ENCODE assay signal across 7 cellular contexts in the genomic region with DNA sequence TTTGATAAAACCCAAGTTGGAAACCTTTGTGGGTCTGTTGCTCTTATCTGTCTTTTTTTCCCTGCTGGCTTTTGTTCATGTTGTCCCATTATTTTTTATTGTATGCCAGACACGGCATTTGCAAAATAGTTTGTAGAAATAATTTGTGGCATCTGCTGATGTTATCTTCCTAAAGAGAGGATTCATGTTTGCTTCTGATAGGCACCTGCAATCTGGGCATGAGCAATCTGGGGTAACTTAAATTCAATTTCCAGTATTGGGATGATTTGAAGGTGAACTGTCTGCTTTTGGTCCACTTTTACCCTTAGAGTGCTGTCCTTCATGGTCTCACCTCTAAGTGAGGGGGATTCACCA.
"Had no signal": no experiment of that assay in that cellular context is flagged by ENCODE, and none has a peak within 500 bp of the region (broad histone marks: within the 10 kb centered on the region; RNA-seq: fewer than 3 reads in every experiment).

No MANE protein-coding gene starts in this region.

- H3K4me3 Mint-ChIP-seq: HFFc6, IgD-negative memory B cell had no signal

- ATAC-seq: HCT116, HepG2 had no signal

- H3K27ac Mint-ChIP-seq: HFFc6, IgD-negative memory B cell had no signal

- DNase-seq: GM23248, GOT3, H7, HFFc6 had no signal
